8 cellular contexts compared by ENCODE assay signal in genomic region chr16:50025544-50025931, GRCh38. TPM values are rescaled to one million over a fixed set of nuclear protein-coding genes. Genes with fewer than 3 reads are reported as not detected.
DNase-seq lines count a peak whose midpoint lies in the region; ATAC-seq and TF ChIP-seq lines count a peak whose summit lies in the region.

No MANE protein-coding gene starts in this region.

- DNase-seq in AG20443 (ENCODE audit: low spot score) = peak; percentile 36
- DNase-seq in Karpas-422 = peak; percentile 61
- peak; percentile 8 for DNase-seq in activated T-cell treated with anti-CD3 and anti-CD28 coated beads for 4 hours
- DNase-seq in fibroblast of the aortic adventitia (ENCODE audit: low read depth) = peak; percentile 14
- DNase-seq in OCI-M2 (lab: John Stamatoyannopoulos, UW; ENCODE audit: unreplicated experiment) = no peak
- no peak for DNase-seq in CD1c-positive myeloid dendritic cell (ENCODE audit: extremely low spot score)

- H3K36me3 ChIP-seq in Karpas-422 (ENCODE audit: insufficient read depth, low read length) (peaks cover 13% of the 10 kb centered on the region; the same call in 1 of the 2 replicates), parathyroid adenoma (ENCODE audit: control insufficient read depth, insufficient read depth, low read length) (no peaks in the 10 kb centered on the region)

- no peaks in the 10 kb centered on the region for H3K27me3 ChIP-seq in Karpas-422 (ENCODE audit: low read length)
- no peaks in the 10 kb centered on the region for H3K27me3 ChIP-seq in parathyroid adenoma (ENCODE audit: control insufficient read depth, insufficient read depth, low read length)

- peak overlapping the region; percentile 89 for H3K4me3 ChIP-seq in Karpas-422 (ENCODE audit: low read length)
- H3K4me3 ChIP-seq in fibroblast of the aortic adventitia (ENCODE audit: low read depth, low read length) = peak overlapping the region; percentile 96
- H3K4me3 ChIP-seq in parathyroid adenoma (ENCODE audit: low read depth, low read length) = peak overlapping the region; percentile 82

- peak overlapping the region; percentile 95 for H3K4me2 ChIP-seq in Karpas-422 (ENCODE audit: low read depth, low read length, poor library complexity, severe bottlenecking)
- H3K4me2 ChIP-seq in parathyroid adenoma (ENCODE audit: low read length) = peak overlapping the region; percentile 55

- peak; percentile 17 for ATAC-seq in GM19395 (IDR thresholded peaks at IDR 0.05; ENCODE audit: unreplicated experiment)

- H3K9me3 ChIP-seq in Karpas-422 (ENCODE audit: low read length) = no peaks in the 10 kb centered on the region
- H3K9me3 ChIP-seq in parathyroid adenoma (ENCODE audit: control insufficient read depth, low read length) = no peaks in the 10 kb centered on the region

- H3K9ac ChIP-seq in Karpas-422 (ENCODE audit: low read length) = peak overlapping the region; percentile 93
- H3K9ac ChIP-seq in parathyroid adenoma = peak overlapping the region; percentile 70

- H3K9me2 ChIP-seq in Karpas-422 (replicated peaks; ENCODE audit: insufficient read depth, low read length) = no peaks in the 10 kb centered on the region

- no peaks in the 10 kb centered on the region for H4K20me1 ChIP-seq in Karpas-422 (ENCODE audit: insufficient read depth, low read depth, low read length)

- no peak overlapping the region; the same call in 1 of the 2 replicates for H3K27ac ChIP-seq in Karpas-422 (ENCODE audit: low read length)
- peak overlapping the region; percentile 61 for H3K27ac ChIP-seq in parathyroid adenoma

- peaks cover 52% of the 10 kb centered on the region for H3K79me2 ChIP-seq in Karpas-422 (ENCODE audit: low read length)
- H3K79me2 ChIP-seq in parathyroid adenoma = peaks cover 4% of the 10 kb centered on the region

- peaks cover 14% of the 10 kb centered on the region for H3K4me1 ChIP-seq in Karpas-422 (ENCODE audit: low read length)
- H3K4me1 ChIP-seq in parathyroid adenoma = no peaks in the 10 kb centered on the region

- H2AFZ ChIP-seq in Karpas-422 (ENCODE audit: low read length) (peak overlapping the region; percentile 84; the same call in 1 of the 2 replicates), parathyroid adenoma (peak overlapping the region; percentile 91)

- no peak for TF ChIP-seq CTCF in fibroblast of the aortic adventitia (IDR thresholded peaks at IDR 0.05; ENCODE audit: insufficient read depth, low read length)
- TF ChIP-seq CTCF in parathyroid adenoma (IDR thresholded peaks at IDR 0.05) = no peak

RNA-seq across cellular contexts. Expression of gene CNEP1R1, which starts 0.5 kb away (rescaled TPM):
- 11.8 and 27.1 TPM in 2 replicates for total RNA-seq in Karpas-422 (2014; rRNA removed; shearing (Covaris generic); ENCODE audit: low replicate concordance)
- 19.1 and 38.5 TPM in 2 replicates for total RNA-seq in fibroblast of the aortic adventitia (ENCODE audit: low replicate concordance)

RNA-seq across cellular contexts. Expression of gene HEATR3, which starts 40.2 kb away (rescaled TPM):
- 22.1 and 24.4 TPM in 2 replicates for total RNA-seq in Karpas-422 (2014; rRNA removed; shearing (Covaris generic); ENCODE audit: low replicate concordance)
- total RNA-seq in fibroblast of the aortic adventitia (ENCODE audit: low replicate concordance) = 14.8 and 18.8 TPM in 2 replicates

Comparison
In these comparisons a context has a peak if more than half of its experiments do, and no peak if none do; other contexts are left out.
1. DNase-seq: peak in AG20443 (single experiment), Karpas-422 (single experiment), activated T-cell treated with anti-CD3 and anti-CD28 coated beads for 4 hours (single experiment) and fibroblast of the aortic adventitia (single experiment); none in OCI-M2 (single experiment) and CD1c-positive myeloid dendritic cell (single experiment).
2. Peak in every context shown above with its lines, with median percentiles within 50 percentile points of each other: H3K4me3 ChIP-seq.